Comparison of ENCODE assay signal across 28 cellular contexts in genomic region chr14:76245097-76245496, GRCh38.
"Had no signal": no experiment of that assay in that cellular context is flagged by ENCODE, and none has a peak within 500 bp of the region (broad histone marks: within the 10 kb centered on the region; RNA-seq: fewer than 3 reads in every experiment).

No MANE protein-coding gene starts in this region.

- H3K9ac ChIP-seq: parathyroid adenoma had no signal

- H3K27ac ChIP-seq: esophagus squamous epithelium, parathyroid adenoma, psoas muscle, right atrium auricular region, spleen, tibial nerve, uterus had no signal

- H3K27me3 ChIP-seq: right atrium auricular region, spleen, tibial nerve, uterus had no signal

- ATAC-seq: activated CD8-positive, alpha-beta memory T cell treated with anti-CD3 and anti-CD28 coated beads, Interleukin-2, amount 10 ng/mL, durations not matched to agents 7 days and 5 days; activated CD8-positive, alpha-beta T cell treated with anti-CD3 and anti-CD28 coated beads for 36 hours; activated naive CD4-positive, alpha-beta T cell treated with anti-CD3 and anti-CD28 coated beads, Interleukin-2, amount 50 U/mL, for 72 hours; activated T-cell treated with anti-CD3 and anti-CD28 coated beads, Interleukin-2, amount 50 U/mL, for 72 hours; effector memory CD8-positive, alpha-beta T cell; naive thymus-derived CD8-positive, alpha-beta T cell; psoas muscle had no signal

- H3K36me3 ChIP-seq: esophagus squamous epithelium, right atrium auricular region, spleen, tibial nerve, uterus had no signal

- DNase-seq: activated B cell treated with CpG ODN at 0.5 μM for 24 hours; activated CD4-positive, alpha-beta T cell treated with anti-CD3 and anti-CD28 coated beads, Interleukin-2, amount 50 U/mL, for 1 hour; activated CD8-positive, alpha-beta memory T cell treated with anti-CD3 and anti-CD28 coated beads, Interleukin-2, amount 10 ng/mL, durations not matched to agents 7 days and 5 days; activated CD8-positive, alpha-beta T cell treated with anti-CD3 and anti-CD28 coated beads for 36 hours; activated naive CD4-positive, alpha-beta T cell; activated T-cell treated with anti-CD3 and anti-CD28 coated beads for 4 hours; activated T-cell treated with anti-CD3 and anti-CD28 coated beads, Interleukin-2, amount 50 U/mL, for 72 hours; anterior cingulate cortex; caudate nucleus; cortex of kidney; effector memory CD8-positive, alpha-beta T cell; esophagus squamous epithelium; islet precursor cell; mesenchymal stem cell; naive thymus-derived CD8-positive, alpha-beta T cell; occipital lobe; psoas muscle; spleen; stimulated activated CD4-positive, alpha-beta T cell treated with anti-CD3 and anti-CD28 coated beads, Interleukin-2, amount 100 ng/mL, for 48 hours; stimulated activated naive CD4-positive, alpha-beta T cell treated with Interleukin-2 at 50 U/mL for 16 hours; T-helper 2 cell; uterus had no signal

- H2AFZ ChIP-seq: parathyroid adenoma had no signal

- H3K79me2 ChIP-seq: parathyroid adenoma had no signal

- H3K4me1 ChIP-seq: esophagus squamous epithelium, parathyroid adenoma, psoas muscle, right atrium auricular region, spleen, tibial nerve, uterus had no signal

- FAIRE-seq: endothelial cell of umbilical vein, frontal cortex had no signal

- H3K4me3 ChIP-seq: esophagus squamous epithelium, psoas muscle, right atrium auricular region, spleen, tibial nerve, uterus had no signal

- H3K9me3 ChIP-seq: uterus had no signal
